20 cellular contexts compared by ENCODE assay signal in the genomic region with DNA sequence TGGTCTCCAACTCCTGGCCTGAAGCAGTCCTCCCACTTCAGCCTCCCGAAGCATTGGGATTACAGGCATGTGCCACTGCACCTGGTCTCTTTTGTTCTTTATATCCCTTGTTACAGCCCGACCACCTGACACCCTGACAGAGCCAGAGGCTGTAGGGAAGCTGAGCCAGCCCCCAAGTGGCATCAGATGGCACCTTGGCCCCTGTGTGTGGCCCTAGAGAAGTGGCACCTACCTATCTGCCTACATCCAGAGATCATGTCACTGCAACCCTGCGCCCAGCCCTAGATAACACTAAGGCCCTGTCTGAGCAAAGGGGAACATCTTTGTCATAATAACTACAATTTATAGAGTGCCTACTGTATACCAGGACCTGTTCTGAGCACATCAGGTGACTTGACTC.
"Had no signal": no experiment of that assay in that cellular context is flagged by ENCODE, and none has a peak within 500 bp of the region (broad histone marks: within the 10 kb centered on the region; RNA-seq: fewer than 3 reads in every experiment).

No MANE protein-coding gene starts in this region.

- H3K4me1 ChIP-seq: esophagus muscularis mucosa, foreskin keratinocyte, gastroesophageal sphincter, heart left ventricle, lower lobe of right lung had no signal

- ATAC-seq: effector memory CD8-positive, alpha-beta T cell; foreskin keratinocyte; gastroesophageal sphincter; left colon; left lobe of liver; left ventricle myocardium superior; lower lobe of right lung; mucosa of descending colon had no signal

- H3K4me3 Mint-ChIP-seq: dendritic cell treated with granulocyte-macrophage colony-stimulating factor and Interleukin-4, amounts not matched to agents 40 ng/mL and 50 ng/mL, for 4 days; effector memory CD8-positive, alpha-beta T cell; immature natural killer cell; mesothelial cell of epicardium had no signal

- H3K36me3 Mint-ChIP-seq: immature natural killer cell, mesothelial cell of epicardium had no signal

- H3K27me3 ChIP-seq: foreskin keratinocyte, hepatocyte had no signal

- H3K9me3 ChIP-seq: esophagus muscularis mucosa, lower lobe of right lung, mucosa of descending colon had no signal

- H3K4me2 ChIP-seq: hepatocyte had no signal

- DNase-seq: cortex of kidney; effector CD8-positive, alpha-beta T cell; effector memory CD8-positive, alpha-beta T cell; foreskin keratinocyte; heart left ventricle; hypothalamus; immature natural killer cell; kidney; kidney glomerular epithelial cell; left colon; left ventricle myocardium superior; lower lobe of right lung; mesenchymal stem cell; mucosa of descending colon had no signal

- H3K27ac ChIP-seq: esophagus muscularis mucosa, foreskin keratinocyte, gastroesophageal sphincter, heart left ventricle, hepatocyte, lower lobe of right lung had no signal

- H3K4me1 Mint-ChIP-seq: immature natural killer cell, mesothelial cell of epicardium had no signal

- H3K36me3 ChIP-seq: esophagus muscularis mucosa, gastroesophageal sphincter, heart left ventricle, lower lobe of right lung had no signal

- H2AFZ ChIP-seq: hepatocyte had no signal

- H3K4me3 ChIP-seq: esophagus muscularis mucosa, gastroesophageal sphincter, heart left ventricle, hepatocyte, lower lobe of right lung, mucosa of descending colon had no signal

- H3K9me3 Mint-ChIP-seq: dendritic cell treated with granulocyte-macrophage colony-stimulating factor and Interleukin-4, amounts not matched to agents 40 ng/mL and 50 ng/mL, for 4 days; effector memory CD8-positive, alpha-beta T cell; immature natural killer cell; mesothelial cell of epicardium had no signal

- H3K27ac Mint-ChIP-seq: dendritic cell treated with granulocyte-macrophage colony-stimulating factor and Interleukin-4, amounts not matched to agents 40 ng/mL and 50 ng/mL, for 4 days; effector memory CD8-positive, alpha-beta T cell; immature natural killer cell; mesothelial cell of epicardium had no signal
